In genomic region chr6:136426627-136427377, GRCh38 we compare ENCODE assay signal across 27 cellular contexts.
A peak's percentile ranks its signal among the peaks of the same experiment; 100 is the strongest.
DNase-seq lines count a peak whose midpoint lies in the region; TF ChIP-seq lines count a peak whose summit lies in the region.
"Had no signal": no experiment of that assay in that cellular context is flagged by ENCODE, and none has a peak within 500 bp of the region (broad histone marks: within the 10 kb centered on the region; RNA-seq: fewer than 3 reads in every experiment).

No MANE protein-coding gene starts in this region.

- peak overlapping the region; percentile 29 for H3K4me3 ChIP-seq in NB4 (ENCODE audit: low read depth, low read length)
- H3K4me3 ChIP-seq: BLaER1, coronary artery, heart right ventricle, tibial nerve had no signal

- H3K4me1 Mint-ChIP-seq in nephron progenitor cell = peaks cover 4% of the 10 kb centered on the region
- H3K4me1 Mint-ChIP-seq: naive thymus-derived CD4-positive, alpha-beta T cell had no signal

- no peaks in the 10 kb centered on the region for H3K27me3 Mint-ChIP-seq in nephron progenitor cell (ENCODE audit: low read depth, poor library complexity)

- TF ChIP-seq CTCF in NB4 (IDR thresholded peaks at IDR 0.05; ENCODE audit: low read depth, low read length) (no peak), nephron progenitor cell (IDR thresholded peaks at IDR 0.05) (no peak)

- peak overlapping the region; percentile 61 for H3K27ac Mint-ChIP-seq in nephron progenitor cell
- H3K27ac Mint-ChIP-seq: activated CD4-positive, alpha-beta memory T cell treated with anti-CD3 and anti-CD28 coated beads for 36 hours; activated naive CD4-positive, alpha-beta T cell treated with anti-CD3 and anti-CD28 coated beads, Interleukin-2, amount 50 U/mL, for 72 hours; activated T-helper 2 cell treated with anti-CD3 and anti-CD28 coated beads, Interferon-gamma antibody, Interleukin-2, Interleukin-4, amounts not matched to agents 10 μg/mL and 5 μg/mL and 100 μg/mL, durations not matched to agents 14 hours and 24 hours and 36 hours; HFFc6; naive thymus-derived CD4-positive, alpha-beta T cell; stimulated activated naive CD8-positive, alpha-beta T cell treated with anti-CD3 and anti-CD28 coated beads, Interleukin-15, Interleukin-2, amounts not matched to agents 100 ng/mL and 50 ng/mL, for 24 hours had no signal

- H3K36me3 Mint-ChIP-seq in nephron progenitor cell (ENCODE audit: low read depth) = no peaks in the 10 kb centered on the region
- H3K36me3 Mint-ChIP-seq: activated CD4-positive, alpha-beta memory T cell treated with anti-CD3 and anti-CD28 coated beads for 36 hours; activated naive CD4-positive, alpha-beta T cell treated with anti-CD3 and anti-CD28 coated beads, Interleukin-2, amount 50 U/mL, for 72 hours; naive thymus-derived CD4-positive, alpha-beta T cell had no signal

- H3K4me3 Mint-ChIP-seq in nephron progenitor cell = no peak overlapping the region
- H3K4me3 Mint-ChIP-seq: activated CD4-positive, alpha-beta memory T cell treated with anti-CD3 and anti-CD28 coated beads for 36 hours; HFFc6; naive thymus-derived CD4-positive, alpha-beta T cell; stimulated activated naive CD8-positive, alpha-beta T cell treated with anti-CD3 and anti-CD28 coated beads, Interleukin-15, Interleukin-2, amounts not matched to agents 100 ng/mL and 50 ng/mL, for 24 hours had no signal

- DNase-seq in GF-D8 (lab: John Stamatoyannopoulos, UW) (peak; percentile 43), NB4 (ENCODE audit: low read depth) (peak; percentile 97), UCSD-AML1 (lab: John Stamatoyannopoulos, UW; ENCODE audit: unreplicated experiment) (peak; percentile 48), nephron progenitor cell (no peak), T1000 (lab: John Stamatoyannopoulos, UW) (no peak), mesenteric fat pad (ENCODE audit: low spot score) (no peak), dermis blood vessel endothelial cell (no peak), SW 1271 (lab: John Stamatoyannopoulos, UW) (no peak)
- DNase-seq: activated CD4-positive, alpha-beta memory T cell treated with anti-CD3 and anti-CD28 coated beads for 36 hours; anterior cingulate cortex; COR-L47; DMS53; foreskin fibroblast; heart right ventricle; HFFc6; midbrain; naive thymus-derived CD4-positive, alpha-beta T cell; NCI-H1105; NCI-H1930; nucleus accumbens; T-helper 2 cell had no signal

- no peaks in the 10 kb centered on the region for H3K9me3 Mint-ChIP-seq in nephron progenitor cell
- H3K9me3 Mint-ChIP-seq: activated CD4-positive, alpha-beta memory T cell treated with anti-CD3 and anti-CD28 coated beads for 36 hours; activated naive CD4-positive, alpha-beta T cell treated with anti-CD3 and anti-CD28 coated beads, Interleukin-2, amount 50 U/mL, for 72 hours; activated T-helper 2 cell treated with anti-CD3 and anti-CD28 coated beads, Interferon-gamma antibody, Interleukin-2, Interleukin-4, amounts not matched to agents 10 μg/mL and 5 μg/mL and 100 μg/mL, durations not matched to agents 14 hours and 24 hours and 36 hours; HFFc6; naive thymus-derived CD4-positive, alpha-beta T cell; stimulated activated naive CD8-positive, alpha-beta T cell treated with anti-CD3 and anti-CD28 coated beads, Interleukin-15, Interleukin-2, amounts not matched to agents 100 ng/mL and 50 ng/mL, for 24 hours had no signal

- no peak for TF ChIP-seq POLR2A in NB4 (IDR thresholded peaks at IDR 0.05; ENCODE audit: extremely low read depth, insufficient read length)

Comparison
In these comparisons a context has a peak if more than half of its experiments do, and no peak if none do; other contexts are left out.
1. DNase-seq: peak in GF-D8 (single experiment), NB4 (single experiment) and UCSD-AML1 (single experiment); none in nephron progenitor cell (single experiment), T1000 (single experiment), mesenteric fat pad (single experiment), dermis blood vessel endothelial cell (single experiment) and SW 1271 (0 of 2).